18 cellular contexts compared by ENCODE assay signal in genomic region chr14:90034835-90035525, GRCh38. TPM values are rescaled to one million over a fixed set of nuclear protein-coding genes. Genes with fewer than 3 reads are reported as not detected.
"Had no signal": no experiment of that assay in that cellular context is flagged by ENCODE, and none has a peak within 500 bp of the region (broad histone marks: within the 10 kb centered on the region; RNA-seq: fewer than 3 reads in every experiment).

No MANE protein-coding gene starts in this region.

- H3K27ac Mint-ChIP-seq: activated B cell treated with CpG ODN at 0.5 μM for 24 hours; activated CD8-positive, alpha-beta T cell treated with anti-CD3 and anti-CD28 coated beads for 36 hours had no signal

- H3K36me3 ChIP-seq: colonic mucosa had no signal

- H3K27me3 ChIP-seq: colonic mucosa, heart left ventricle, left lung, transverse colon had no signal

- H3K27me3 Mint-ChIP-seq: activated B cell treated with CpG ODN at 0.5 μM for 24 hours; activated CD8-positive, alpha-beta T cell treated with anti-CD3 and anti-CD28 coated beads for 36 hours; progenitor cell of endocrine pancreas had no signal

- H3K4me1 Mint-ChIP-seq: activated B cell treated with CpG ODN at 0.5 μM for 24 hours had no signal

- H3K9me3 Mint-ChIP-seq: activated B cell treated with CpG ODN at 0.5 μM for 24 hours; activated CD8-positive, alpha-beta T cell treated with anti-CD3 and anti-CD28 coated beads for 36 hours; natural killer cell had no signal

- ATAC-seq: activated CD8-positive, alpha-beta T cell treated with anti-CD3 and anti-CD28 coated beads for 36 hours; heart left ventricle; left lung; natural killer cell; right cardiac atrium; SK-N-SH treated with all-trans-retinoic acid at 6 μM for 48 hours had no signal

- H3K4me1 ChIP-seq: colonic mucosa, heart left ventricle, left lung, transverse colon had no signal

- H3K27ac ChIP-seq: colonic mucosa, heart left ventricle, left lung, transverse colon had no signal

- H3K9me3 ChIP-seq: colonic mucosa, left lung, transverse colon had no signal

- DNase-seq: activated B cell treated with CpG ODN at 0.5 μM for 24 hours; activated CD8-positive, alpha-beta memory T cell treated with anti-CD3 and anti-CD28 coated beads, Interleukin-2, amount 50 U/mL, for 4 hours; activated CD8-positive, alpha-beta T cell treated with anti-CD3 and anti-CD28 coated beads for 36 hours; activated effector memory CD4-positive, alpha-beta T cell treated with anti-CD3 and anti-CD28 coated beads, Interleukin-2, amount 50 U/mL, for 16 hours; colonic mucosa; effector CD4-positive, alpha-beta T cell; heart left ventricle; islet precursor cell; left lung; natural killer cell; nucleus accumbens; right cardiac atrium; small intestine; transverse colon had no signal

- H3K4me3 ChIP-seq: colonic mucosa, heart left ventricle, left lung, transverse colon had no signal

- H3K4me3 Mint-ChIP-seq: activated B cell treated with CpG ODN at 0.5 μM for 24 hours; activated CD8-positive, alpha-beta T cell treated with anti-CD3 and anti-CD28 coated beads for 36 hours; natural killer cell had no signal

RNA-seq across cellular contexts. Expression of gene KCNK13, which starts 26.8 kb away (rescaled TPM):
- total RNA-seq: activated B cell treated with CpG ODN at 0.5 μM for 24 hours; activated CD8-positive, alpha-beta T cell treated with anti-CD3 and anti-CD28 coated beads for 36 hours; fibroblast of lung; natural killer cell; progenitor cell of endocrine pancreas; T-helper 1 cell treated with Interleukin-12 subunit alpha and Interleukin-12 subunit beta and Interleukin-4 antibody, amounts not matched to agents 30 ng/mL and 1 ng/mL, for 36 hours had no signal
- polyA plus RNA-seq: fibroblast of lung had no signal
